In genomic region chr1:88141499-88142074, GRCh38 we compare ENCODE assay signal across 13 cellular contexts.
DNase-seq lines count a peak whose midpoint lies in the region; ATAC-seq, FAIRE-seq and TF ChIP-seq lines count a peak whose summit lies in the region.
"Had no signal": no experiment of that assay in that cellular context is flagged by ENCODE, and none has a peak within 500 bp of the region (broad histone marks: within the 10 kb centered on the region; RNA-seq: fewer than 3 reads in every experiment).

No MANE protein-coding gene starts in this region.

- no peaks in the 10 kb centered on the region for H3K9me3 Mint-ChIP-seq in MCF 10A (ENCODE audit: unreplicated experiment)
- H3K9me3 Mint-ChIP-seq: activated T-helper 1 cell treated with anti-CD3 and anti-CD28 coated beads, Interleukin-12 subunit alpha, Interleukin-12 subunit beta, Interleukin-2, Interleukin-4 antibody, amounts not matched to agents 30 ng/mL and 10 ng/mL and 1 ng/mL, durations not matched to agents 14 hours and 24 hours and 36 hours had no signal

- H3K4me3 Mint-ChIP-seq in MCF 10A (ENCODE audit: unreplicated experiment): peak overlapping the region; percentile 25
- H3K4me3 Mint-ChIP-seq: activated T-helper 1 cell treated with anti-CD3 and anti-CD28 coated beads, Interleukin-12 subunit alpha, Interleukin-12 subunit beta, Interleukin-2, Interleukin-4 antibody, amounts not matched to agents 30 ng/mL and 10 ng/mL and 1 ng/mL, durations not matched to agents 14 hours and 24 hours and 36 hours had no signal

- H3K9me3 ChIP-seq in mammary epithelial cell (replicated peaks; ENCODE audit: insufficient read depth, low read length) (no peaks in the 10 kb centered on the region), endothelial cell of umbilical vein (replicated peaks; ENCODE audit: control insufficient read depth, insufficient read depth, low read length) (no peaks in the 10 kb centered on the region)
- H3K9me3 ChIP-seq: BE2C, breast epithelium had no signal

- no peak overlapping the region for H3K9ac ChIP-seq in mammary epithelial cell (ENCODE audit: insufficient read depth, low read length)
- H3K9ac ChIP-seq in endothelial cell of umbilical vein (replicated peaks; ENCODE audit: extremely low read depth, insufficient read depth, low read length): no peak overlapping the region

- H3K4me3 ChIP-seq in mammary epithelial cell (replicated peaks in 1 of 3; ENCODE audit: insufficient read depth in 1 of 3, low read depth in 2 of 3, low read length in 3 of 3) (no peak overlapping the region), HL-60 (replicated peaks; ENCODE audit: insufficient read depth, low read length) (peak overlapping the region; percentile 25), endothelial cell of umbilical vein (replicated peaks in 1 of 3; ENCODE audit: insufficient read depth in 1 of 3, low read depth in 1 of 3, low read length in 3 of 3) (no peak overlapping the region)
- H3K4me3 ChIP-seq: breast epithelium had no signal

- peaks cover 23% of the 10 kb centered on the region for H3K27me3 Mint-ChIP-seq in MCF 10A (ENCODE audit: insufficient read depth, unreplicated experiment)

- dilution Hi-C loops in mammary epithelial cell (cut with HindIII; ENCODE audit: low sequenced_read_pairs): no loop called here
- dilution Hi-C loops in endothelial cell of umbilical vein (cut with MboI; ENCODE audit: extremely low pct_ligation_motif_present, low sequenced_read_pairs): no loop called here

- H3K36me3 Mint-ChIP-seq in MCF 10A (ENCODE audit: insufficient read depth, unreplicated experiment): no peaks in the 10 kb centered on the region

- no peak overlapping the region for H3K27ac ChIP-seq in mammary epithelial cell (ENCODE audit: insufficient read depth, low read depth, low read length)
- H3K27ac ChIP-seq in HL-60 (replicated peaks): no peak overlapping the region
- no peak overlapping the region for H3K27ac ChIP-seq in endothelial cell of umbilical vein (ENCODE audit: insufficient read depth, low read depth, low read length)
- H3K27ac ChIP-seq: breast epithelium had no signal

- no peak for ATAC-seq in GM21576 (IDR thresholded peaks at IDR 0.05; ENCODE audit: unreplicated experiment)

- CTCF ChIA-PET in MCF 10A (lab: Yijun Ruan, JAX): interaction anchor here (0.7 kb wide), 1 partner anchor 23 kb away, joined by 6 read pairs; no protein-coding TSS in a partner anchor
- CTCF ChIA-PET in mammary epithelial cell (lab: Charles Lee; ENCODE audit: low non-redundant PET): no interaction called here
- CTCF ChIA-PET in endothelial cell of umbilical vein (lab: Charles Lee): no interaction called here

- H3K4me1 ChIP-seq in mammary epithelial cell (ENCODE audit: insufficient read depth, low read length) (no peaks in the 10 kb centered on the region), endothelial cell of umbilical vein (ENCODE audit: control insufficient read depth, extremely low read depth, insufficient read depth, low read length) (no peaks in the 10 kb centered on the region)
- H3K4me1 ChIP-seq: BE2C, breast epithelium had no signal

- peak overlapping the region; percentile 8 for H3K27ac Mint-ChIP-seq in MCF 10A (ENCODE audit: low read depth, unreplicated experiment)
- H3K27ac Mint-ChIP-seq: activated T-helper 1 cell treated with anti-CD3 and anti-CD28 coated beads, Interleukin-12 subunit alpha, Interleukin-12 subunit beta, Interleukin-2, Interleukin-4 antibody, amounts not matched to agents 30 ng/mL and 10 ng/mL and 1 ng/mL, durations not matched to agents 14 hours and 24 hours and 36 hours had no signal

- in situ Hi-C loops in mammary epithelial cell (cut with MboI; ENCODE audit: low sequenced_read_pairs in 2 of 2): no loop called here

- H3K9me1 ChIP-seq in endothelial cell of umbilical vein (replicated peaks; ENCODE audit: control insufficient read depth, extremely low read depth, insufficient read depth, low read length): no peaks in the 10 kb centered on the region

- no peak for TF ChIP-seq CTCF in MCF 10A (IDR thresholded peaks at IDR 0.05; ENCODE audit: unreplicated experiment)
- TF ChIP-seq CTCF in mammary epithelial cell (conservative IDR thresholded peaks at IDR 0.05 in 1 of 2, IDR thresholded peaks at IDR 0.05 in 1 of 2; ENCODE audit: extremely low read depth in 1 of 2, insufficient read depth in 1 of 2, low read depth in 1 of 2, low read length in 2 of 2): no peak
- no peak for TF ChIP-seq CTCF in HL-60 (IDR thresholded peaks at IDR 0.05; ENCODE audit: insufficient read depth, low read length)
- TF ChIP-seq CTCF in endothelial cell of umbilical vein (IDR thresholded peaks at IDR 0.05; ENCODE audit: extremely low read depth in 1 of 2, insufficient read depth in 1 of 2, low read depth in 1 of 2, low read length in 2 of 2): no peak

- H4K20me1 ChIP-seq in mammary epithelial cell (ENCODE audit: insufficient read depth, low read length) (no peaks in the 10 kb centered on the region), endothelial cell of umbilical vein (replicated peaks; ENCODE audit: control insufficient read depth, extremely low read depth, insufficient read depth, low read length) (no peaks in the 10 kb centered on the region)

- H3K27me3 ChIP-seq in mammary epithelial cell (ENCODE audit: insufficient read depth, low read length) (peaks cover 6% of the 10 kb centered on the region), HL-60 (ENCODE audit: insufficient read depth, poor library complexity, severe bottlenecking) (no peaks in the 10 kb centered on the region), endothelial cell of umbilical vein (ENCODE audit: control insufficient read depth in 2 of 2, insufficient read depth in 2 of 2, low read length in 2 of 2) (peaks cover 0 to 2% of the 10 kb centered on the region in 2 experiments)
- H3K27me3 ChIP-seq: BE2C, breast epithelium had no signal

- no peak overlapping the region for H2AFZ ChIP-seq in mammary epithelial cell (ENCODE audit: low read depth, low read length)
- no peak overlapping the region for H2AFZ ChIP-seq in endothelial cell of umbilical vein (ENCODE audit: low read depth, low read length)

- peaks cover 4% of the 10 kb centered on the region for H3K4me1 Mint-ChIP-seq in MCF 10A (ENCODE audit: insufficient read depth, unreplicated experiment)

- WGBS in mammary epithelial cell (ENCODE audit: low coverage, missing lambda C conversion rate): 62% methylated on average over 6 of the region's 6 CpGs

- H3K36me3 ChIP-seq in mammary epithelial cell (ENCODE audit: insufficient read depth, low read length): no peaks in the 10 kb centered on the region
- H3K36me3 ChIP-seq in endothelial cell of umbilical vein (ENCODE audit: control insufficient read depth in 2 of 2, extremely low read depth in 1 of 2, insufficient read depth in 2 of 2, low read length in 2 of 2): no peaks in the 10 kb centered on the region
- H3K36me3 ChIP-seq: BE2C, breast epithelium had no signal

- DNase-seq in MCF 10A (ENCODE audit: unreplicated experiment) (no peak), mammary epithelial cell (no peak), HL-60 (ENCODE audit: low read depth in 1 of 2, low spot score in 1 of 2) (no peak), endothelial cell of umbilical vein (ENCODE audit: low read depth, low spot score) (peak; percentile 9), GOT3 (lab: John Stamatoyannopoulos, UW) (no peak), NCI-H187 (lab: John Stamatoyannopoulos, UW) (no peak), NCI-H2196 treated with DMSO at 0.1 percent for 48 hours (lab: John Stamatoyannopoulos, UW; ENCODE audit: unreplicated experiment) (no peak)
- DNase-seq: BE2C, erythroblast had no signal

- no TSS peak for BruUV-seq in MCF 10A (replicated peaks; lab: Mats Ljungman, UMichigan)
- BruUV-seq in mammary epithelial cell (replicated peaks; lab: Mats Ljungman, UMichigan): no TSS peak
- no TSS peak for BruUV-seq in endothelial cell of umbilical vein (replicated peaks; lab: Mats Ljungman, UMichigan)

- POLR2A ChIA-PET in MCF 10A (lab: Yijun Ruan, JAX) (no interaction called here), endothelial cell of umbilical vein (lab: Charles Lee) (no interaction called here)

- intact Hi-C loops in MCF 10A (cut with micrococcal nuclease): no loop called here
- intact Hi-C loops in mammary epithelial cell (cut with micrococcal nuclease): no loop called here
- intact Hi-C loops in endothelial cell of umbilical vein (cut with micrococcal nuclease): no loop called here

- FAIRE-seq in endothelial cell of umbilical vein (lab: Jason Lieb, UNC): no peak
- FAIRE-seq: G401.6 had no signal

- H3K4me2 ChIP-seq in mammary epithelial cell (ENCODE audit: insufficient read depth, low read depth, low read length): no peak overlapping the region
- no peak overlapping the region for H3K4me2 ChIP-seq in endothelial cell of umbilical vein (ENCODE audit: insufficient read depth, low read length)

- TF ChIP-seq POLR2A in endothelial cell of umbilical vein (IDR thresholded peaks at IDR 0.05; ENCODE audit: low read depth, low read length): no peak

- H3K79me2 ChIP-seq in mammary epithelial cell (ENCODE audit: insufficient read depth, low read length): no peaks in the 10 kb centered on the region
- H3K79me2 ChIP-seq in endothelial cell of umbilical vein (ENCODE audit: control insufficient read depth, insufficient read depth, low read length): no peaks in the 10 kb centered on the region

TF ChIP-seq in endothelial cell of umbilical vein, 7 proteins besides CTCF, POLR2A, EP300 and RAD21:
- TF ChIP-seq JUN (IDR thresholded peaks at IDR 0.05; ENCODE audit: borderline replicate concordance, insufficient read depth, insufficient read length, low read depth) (no peak), MYC (IDR thresholded peaks at IDR 0.05; ENCODE audit: low read depth, low read length) (no peak), FOS (IDR thresholded peaks at IDR 0.05; ENCODE audit: borderline replicate concordance, insufficient read depth, low read length) (no peak), GATA2 (IDR thresholded peaks at IDR 0.05; ENCODE audit: insufficient read depth, insufficient read length, low read depth, low read length) (no peak), MAX (IDR thresholded peaks at IDR 0.05; ENCODE audit: insufficient read depth, insufficient read length) (no peak), POLR2AphosphoS5 (IDR thresholded peaks at IDR 0.05; ENCODE audit: insufficient read depth, low read depth, low read length) (no peak), EZH2 (IDR thresholded peaks at IDR 0.05; ENCODE audit: borderline replicate concordance, low read depth, low read length, severe bottlenecking) (no peak)
